Comparison of ENCODE assay signal across 21 cellular contexts in genomic region chr12:54193437-54193836, GRCh38. TPM values are rescaled to one million over a fixed set of nuclear protein-coding genes. Genes with fewer than 3 reads are reported as not detected.
DNase-seq lines count a peak whose midpoint lies in the region; ATAC-seq, FAIRE-seq and TF ChIP-seq lines count a peak whose summit lies in the region.
"Had no signal": no experiment of that assay in that cellular context is flagged by ENCODE, and none has a peak within 500 bp of the region (broad histone marks: within the 10 kb centered on the region; RNA-seq: fewer than 3 reads in every experiment).

No MANE protein-coding gene starts in this region.

- H4K8ac ChIP-seq in H1 (ENCODE audit: extremely low read depth, insufficient read depth, low read length) (no peak overlapping the region), H9 (replicated peaks; ENCODE audit: insufficient read length, low read depth, low read length) (no peak overlapping the region)

- H3K9me3 Mint-ChIP-seq in activated naive CD4-positive, alpha-beta T cell treated with anti-CD3 and anti-CD28 coated beads, Interleukin-2, amount 50 U/mL, for 24 hours: no peaks in the 10 kb centered on the region
- H3K9me3 Mint-ChIP-seq in activated naive CD4-positive, alpha-beta T cell treated with anti-CD3 and anti-CD28 coated beads for 36 hours: no peaks in the 10 kb centered on the region
- no peaks in the 10 kb centered on the region for H3K9me3 Mint-ChIP-seq in nephron
- H3K9me3 Mint-ChIP-seq in H9: no peaks in the 10 kb centered on the region
- H3K9me3 Mint-ChIP-seq: CD4-positive, alpha-beta T cell; CD8-positive, alpha-beta memory T cell; HFFc6 had no signal

- H3K4me1 ChIP-seq in SK-N-SH (ENCODE audit: control insufficient read depth in 1 of 2, insufficient read depth in 2 of 2, low read depth in 1 of 2, low read length in 1 of 2) (peaks cover 20 to 48% of the 10 kb centered on the region in 2 experiments; a peak in 3 of 4 replicates), H1 (replicated peaks in 1 of 4; ENCODE audit: control insufficient read depth in 3 of 4, insufficient read depth in 4 of 4, low read length in 3 of 4) (peaks cover 0 to 5% (median 0%) of the 10 kb centered on the region in 4 experiments; a peak in 3 of 7 replicates), mucosa of descending colon (ENCODE audit: low read depth) (peaks cover 5% of the 10 kb centered on the region), H9 (ENCODE audit: insufficient read depth, low read length) (0 out of 2 replicates have a peak, but pooled peaks cover 2% of the 10 kb centered on the region)

- WGBS in SK-N-SH (ENCODE audit: low lambda C conversion rate): 41% methylated on average over 7 of the region's 7 CpGs
- 71% methylated on average over 7 of the region's 7 CpGs; no CpG with 5 or more reads in 1 of the 2 experiments for WGBS in H1 (ENCODE audit: extremely low coverage in 1 of 2, insufficient coverage in 1 of 2, insufficient read length in 1 of 2, insufficient replicate concordance in 2 of 2, low coverage in 1 of 2, low lambda C conversion rate in 2 of 2, missing lambda C conversion rate in 1 of 2), 2 experiments
- WGBS in H9 (ENCODE audit: extremely low coverage, insufficient read length, low lambda C conversion rate): no CpG with 5 or more reads among the region's 7 CpGs

- CTCF ChIA-PET in activated naive CD4-positive, alpha-beta T cell treated with anti-CD3 and anti-CD28 coated beads for 36 hours (lab: Charles Lee): interaction anchor here (0.6 to 7.7 kb wide), 8 partner anchors 8 to 585 kb away, joined by 3 to 113 read pairs (median 41); partner anchors contain the start of genes HOXC10, HOXC5, HOXC6 and HOXC8
- CTCF ChIA-PET in SK-N-SH (lab: Yijun Ruan, JAX): interaction anchor here (0.6 to 19.6 kb wide), 12 partner anchors 8 to 207 kb away, joined by 3 to 568 read pairs (median 34); partner anchors contain the start of genes HOXC10, HOXC5, HOXC6 and HOXC8
- CTCF ChIA-PET in H1 (lab: Charles Lee; ENCODE audit: partially characterized antibody): interaction anchor here (0.7 to 20.1 kb wide), 14 partner anchors 8 to 228 kb away, joined by 3 to 339 read pairs (median 7); partner anchors contain the start of genes HOXC5, HOXC6 and HOXC8

- H2BK20ac ChIP-seq in H1 (ENCODE audit: low read length) (0 out of 2 replicates have a peak overlapping the region, but pooled peaks have one; percentile 13), H9 (ENCODE audit: low read depth, low read length, poor library complexity, severe bottlenecking) (no peak overlapping the region)

- DNase-seq in activated naive CD4-positive, alpha-beta T cell treated with anti-CD3 and anti-CD28 coated beads for 36 hours: no peak
- DNase-seq in SK-N-SH: peak; percentile 47
- no peak for DNase-seq in H1 (ENCODE audit: low read depth in 1 of 2, low spot score in 2 of 2)
- no peak for DNase-seq in mucosa of descending colon
- no peak for DNase-seq in NCI-H2081 treated with DMSO at 0.1 percent for 48 hours (lab: John Stamatoyannopoulos, UW)
- DNase-seq in H9: no peak
- DNase-seq: CD4-positive, alpha-beta T cell; CD8-positive, alpha-beta memory T cell; DMS53; DMS79 treated with DMSO at 0.1 percent for 48 hours; GF-D8; GM23248; HFFc6 had no signal

- H3K56ac ChIP-seq in H1 (replicated peaks; ENCODE audit: insufficient read length, low read depth, low read length) (no peak overlapping the region), H9 (ENCODE audit: insufficient read length, low read depth, low read length) (no peak overlapping the region)

- H3K27me3 Mint-ChIP-seq in activated naive CD4-positive, alpha-beta T cell treated with anti-CD3 and anti-CD28 coated beads, Interleukin-2, amount 50 U/mL, for 24 hours: peaks cover 39% of the 10 kb centered on the region
- H3K27me3 Mint-ChIP-seq in activated naive CD4-positive, alpha-beta T cell treated with anti-CD3 and anti-CD28 coated beads for 36 hours (ENCODE audit: low read depth): peaks cover 47% of the 10 kb centered on the region
- H3K27me3 Mint-ChIP-seq in nephron (ENCODE audit: low read depth) (no peaks in the 10 kb centered on the region), H9 (ENCODE audit: low read depth) (peaks cover 91% of the 10 kb centered on the region)

- H3T11ph ChIP-seq in H9 (ENCODE audit: low read length): no peak overlapping the region

- H4K20me1 ChIP-seq in SK-N-SH (ENCODE audit: insufficient read depth) (no peaks in the 10 kb centered on the region), H1 (replicated peaks in 1 of 2; ENCODE audit: control insufficient read depth in 1 of 2, insufficient read depth in 2 of 2, low read length in 2 of 2) (peaks cover 0 to 2% of the 10 kb centered on the region in 2 experiments), H9 (ENCODE audit: control insufficient read depth, insufficient read depth, insufficient read length) (no peaks in the 10 kb centered on the region)

- peaks cover 3% of the 10 kb centered on the region; the same call in 1 of the 2 replicates for H3K79me2 ChIP-seq in SK-N-SH (ENCODE audit: insufficient read depth)
- H3K79me2 ChIP-seq in H1 (ENCODE audit: control insufficient read depth in 1 of 2, insufficient read depth in 2 of 2, low read length in 2 of 2): no peaks in the 10 kb centered on the region
- no peaks in the 10 kb centered on the region for H3K79me2 ChIP-seq in H9 (ENCODE audit: insufficient read depth, low read length)

- H3K4me2 ChIP-seq in SK-N-SH (no peak overlapping the region), H1 (ENCODE audit: insufficient read depth in 1 of 2, low read depth in 2 of 2, low read length in 2 of 2) (no peak overlapping the region), H9 (ENCODE audit: insufficient read depth, insufficient read length, low read length) (no peak overlapping the region)
- H3K4me2 ChIP-seq: BLaER1 treated with 17β-estradiol and CSF1 and Interleukin-3, amounts not matched to agents 10 nM and 100 nM had no signal

- no peak overlapping the region for H2BK120ac ChIP-seq in H1 (replicated peaks; ENCODE audit: low read depth, low read length)
- no peak overlapping the region for H2BK120ac ChIP-seq in H9 (ENCODE audit: low read depth, low read length, poor library complexity, severe bottlenecking)

- TF ChIP-seq CTCF in SK-N-SH (IDR thresholded peaks at IDR 0.05) (no peak), H1 (IDR thresholded peaks at IDR 0.05; ENCODE audit: control extremely low read depth in 1 of 3, insufficient read depth in 1 of 3, low read depth in 1 of 3, low read length in 3 of 3) (no peak), nephron (IDR thresholded peaks at IDR 0.05; ENCODE audit: unreplicated experiment in 3 of 3) (no peak), mucosa of descending colon (IDR thresholded peaks at IDR 0.05) (no peak), H9 (conservative IDR thresholded peaks at IDR 0.05) (no peak)

- H3K23ac ChIP-seq in H1 (ENCODE audit: insufficient read length) (no peak overlapping the region), H9 (ENCODE audit: insufficient read length, low read depth, low read length) (no peak overlapping the region)

- H3K4me1 Mint-ChIP-seq in activated naive CD4-positive, alpha-beta T cell treated with anti-CD3 and anti-CD28 coated beads, Interleukin-2, amount 50 U/mL, for 24 hours: peaks cover 12% of the 10 kb centered on the region
- peaks cover 6% of the 10 kb centered on the region for H3K4me1 Mint-ChIP-seq in activated naive CD4-positive, alpha-beta T cell treated with anti-CD3 and anti-CD28 coated beads for 36 hours (ENCODE audit: low read depth)
- peaks cover 72% of the 10 kb centered on the region for H3K4me1 Mint-ChIP-seq in nephron
- H3K4me1 Mint-ChIP-seq in H9: peaks cover 8 to 22% of the 10 kb centered on the region in 2 experiments

- H4K5ac ChIP-seq in H1 (ENCODE audit: insufficient read length, low read depth, low read length): no peak overlapping the region
- H4K5ac ChIP-seq in H9 (ENCODE audit: insufficient read length, low read depth, low read length): no peak overlapping the region

- H2BK12ac ChIP-seq in H1 (ENCODE audit: low read depth, low read length): 0 out of 2 replicates have a peak overlapping the region, but pooled peaks have one; percentile 23
- no peak overlapping the region for H2BK12ac ChIP-seq in H9 (ENCODE audit: insufficient read length, low read depth, low read length)

- H3K18ac ChIP-seq in H1 (ENCODE audit: extremely low read depth, low read length) (no peak overlapping the region), H9 (ENCODE audit: insufficient read length, low read depth, low read length) (no peak overlapping the region)

- no peak overlapping the region for H3K4me3 Mint-ChIP-seq in activated naive CD4-positive, alpha-beta T cell treated with anti-CD3 and anti-CD28 coated beads, Interleukin-2, amount 50 U/mL, for 24 hours
- H3K4me3 Mint-ChIP-seq in activated naive CD4-positive, alpha-beta T cell treated with anti-CD3 and anti-CD28 coated beads for 36 hours: no peak overlapping the region
- H3K4me3 Mint-ChIP-seq in nephron: no peak overlapping the region
- no peak overlapping the region for H3K4me3 Mint-ChIP-seq in H9
- H3K4me3 Mint-ChIP-seq: B cell; CD4-positive, alpha-beta T cell; CD8-positive, alpha-beta memory T cell; HFFc6 had no signal

- H2BK15ac ChIP-seq in H1 (ENCODE audit: low read length): no peak overlapping the region
- no peak overlapping the region for H2BK15ac ChIP-seq in H9 (ENCODE audit: low read depth, low read length)

- H2BK5ac ChIP-seq in H1 (ENCODE audit: low read depth, low read length) (no peak overlapping the region), H9 (ENCODE audit: insufficient read length, low read length) (no peak overlapping the region)

- H3K9me2 ChIP-seq in SK-N-SH: no peaks in the 10 kb centered on the region

- POLR2A ChIA-PET in SK-N-SH (lab: Yijun Ruan, JAX): interaction anchor here (0.9 kb wide), 1 partner anchor 160 kb away, joined by 3 read pairs; the partner anchor contains the start of gene HOXC5
- POLR2A ChIA-PET in H1 (lab: Charles Lee; ENCODE audit: partially characterized antibody): no interaction called here

- no peak for TF ChIP-seq POLR2A in H1 (IDR thresholded peaks at IDR 0.05; ENCODE audit: control extremely low read depth in 1 of 2, low read depth in 2 of 2, low read length in 2 of 2)

- H2AFZ ChIP-seq in SK-N-SH (ENCODE audit: low read depth): no peak overlapping the region
- H2AFZ ChIP-seq in H1 (ENCODE audit: low read length): no peak overlapping the region
- H2AFZ ChIP-seq in H9 (ENCODE audit: low read length): no peak overlapping the region
- H2AFZ ChIP-seq: GM23248 had no signal

- peak overlapping the region; percentile 13 for H3K27ac Mint-ChIP-seq in activated naive CD4-positive, alpha-beta T cell treated with anti-CD3 and anti-CD28 coated beads, Interleukin-2, amount 50 U/mL, for 24 hours
- no peak overlapping the region for H3K27ac Mint-ChIP-seq in activated naive CD4-positive, alpha-beta T cell treated with anti-CD3 and anti-CD28 coated beads for 36 hours
- H3K27ac Mint-ChIP-seq in nephron (peak overlapping the region in 2 of 3 experiments; percentile 61 to 81), H9 (no peak overlapping the region)
- H3K27ac Mint-ChIP-seq: B cell; CD4-positive, alpha-beta T cell; HFFc6 had no signal

- H3K36me3 ChIP-seq in SK-N-SH (replicated peaks in 1 of 2; ENCODE audit: control insufficient read depth in 1 of 2, insufficient read depth in 2 of 2, low read length in 1 of 2): no peaks in the 10 kb centered on the region
- no peaks in the 10 kb centered on the region for H3K36me3 ChIP-seq in H1 (ENCODE audit: control insufficient read depth in 2 of 4, insufficient read depth in 4 of 4, low read length in 3 of 4)
- H3K36me3 ChIP-seq in mucosa of descending colon (ENCODE audit: low read depth): no peaks in the 10 kb centered on the region
- H3K36me3 ChIP-seq: BLaER1 treated with 17β-estradiol and CSF1 and Interleukin-3, amounts not matched to agents 10 nM and 100 nM; HAP-1 had no signal

- TF ChIP-seq EP300 in SK-N-SH (IDR thresholded peaks at IDR 0.05; ENCODE audit: borderline replicate concordance in 1 of 2, low read depth in 1 of 2, low read length in 1 of 2) (peak in 1 of 2 experiments; percentile 58; a peak in 1 of 4 replicates), H1 (IDR thresholded peaks at IDR 0.05; ENCODE audit: borderline replicate concordance in 1 of 2, low read depth in 2 of 2, low read length in 2 of 2) (no peak)

- H3K9ac ChIP-seq in SK-N-SH (no peak overlapping the region), H1 (replicated peaks in 1 of 4; ENCODE audit: extremely low read depth in 1 of 4, low read depth in 3 of 4, low read length in 3 of 4) (no peak overlapping the region), H9 (ENCODE audit: extremely low read depth, insufficient read length, low read length) (no peak overlapping the region)
- H3K9ac ChIP-seq: BLaER1 treated with 17β-estradiol and CSF1 and Interleukin-3, amounts not matched to agents 10 nM and 100 nM; GM23248 had no signal

- intact Hi-C loops in activated naive CD4-positive, alpha-beta T cell treated with anti-CD3 and anti-CD28 coated beads for 36 hours (cut with micrococcal nuclease): no loop called here
- intact Hi-C loops in mucosa of descending colon (cut with DNase I, micrococcal nuclease): loop anchor here in 1 of 2 donors (5.0 kb wide), 2 partner anchors 166 to 186 kb away; partner anchors contain the start of genes HOXC6 and HOXC8

- H4K91ac ChIP-seq in H1 (replicated peaks; ENCODE audit: insufficient read length, low read length): no peak overlapping the region
- H4K91ac ChIP-seq in H9 (ENCODE audit: insufficient read length, low read depth, low read length): no peak overlapping the region

- H3K23me2 ChIP-seq in H1 (ENCODE audit: low read depth, low read length) (no peaks in the 10 kb centered on the region), H9 (ENCODE audit: insufficient read length, low read depth, low read length, poor library complexity, severe bottlenecking) (no peaks in the 10 kb centered on the region)

- H3K36me3 Mint-ChIP-seq in activated naive CD4-positive, alpha-beta T cell treated with anti-CD3 and anti-CD28 coated beads, Interleukin-2, amount 50 U/mL, for 24 hours: no peaks in the 10 kb centered on the region
- no peaks in the 10 kb centered on the region for H3K36me3 Mint-ChIP-seq in activated naive CD4-positive, alpha-beta T cell treated with anti-CD3 and anti-CD28 coated beads for 36 hours (ENCODE audit: low read depth)
- H3K36me3 Mint-ChIP-seq in nephron (ENCODE audit: low read depth) (no peaks in the 10 kb centered on the region), H9 (ENCODE audit: insufficient read depth in 1 of 3, low read depth in 3 of 3) (no peaks in the 10 kb centered on the region)

- TF ChIP-seq RAD21 in SK-N-SH (IDR thresholded peaks at IDR 0.05; ENCODE audit: low read length) (no peak), H1 (IDR thresholded peaks at IDR 0.05 in 1 of 2, conservative IDR thresholded peaks at IDR 0.05 in 1 of 2; ENCODE audit: low read depth in 2 of 2, low read length in 2 of 2) (no peak)

- H3K4ac ChIP-seq in H1 (replicated peaks; ENCODE audit: insufficient read length, low read depth, low read length) (no peak overlapping the region), H9 (ENCODE audit: low read depth, low read length) (no peak overlapping the region)

- no peak overlapping the region for H2AK5ac ChIP-seq in H1 (ENCODE audit: low read depth, low read length)
- no peak overlapping the region for H2AK5ac ChIP-seq in H9 (ENCODE audit: insufficient read length, low read length)

- H3K27ac ChIP-seq in SK-N-SH (ENCODE audit: low read depth in 2 of 2, low read length in 1 of 2) (peak overlapping the region in 1 of 2 experiments; percentile 36; a peak in 1 of 4 replicates), H1 (ENCODE audit: low read depth, low read length) (no peak overlapping the region), H9 (ENCODE audit: insufficient read length, low read depth, low read length) (no peak overlapping the region)
- H3K27ac ChIP-seq: 22Rv1; BLaER1 treated with 17β-estradiol and CSF1 and Interleukin-3, amounts not matched to agents 10 nM and 100 nM; GM23248 had no signal

- H3K14ac ChIP-seq in H1 (ENCODE audit: insufficient read length) (no peak overlapping the region), H9 (ENCODE audit: insufficient read depth, low read length) (no peak overlapping the region)

- no peaks in the 10 kb centered on the region for H3K27me3 ChIP-seq in SK-N-SH (ENCODE audit: insufficient read depth)
- peaks cover 6 to 56% (median 32%) of the 10 kb centered on the region in 4 experiments for H3K27me3 ChIP-seq in H1 (replicated peaks in 1 of 4; ENCODE audit: control insufficient read depth in 3 of 4, extremely low read depth in 1 of 4, insufficient read depth in 3 of 4, low read length in 3 of 4)
- H3K27me3 ChIP-seq in H9 (ENCODE audit: insufficient read depth, low read length): peaks cover 14% of the 10 kb centered on the region; the same call in 1 of the 2 replicates

- H3K79me1 ChIP-seq in H1 (ENCODE audit: low read depth, low read length) (no peaks in the 10 kb centered on the region), H9 (ENCODE audit: insufficient read depth, low read depth, low read length, poor library complexity, severe bottlenecking) (no peaks in the 10 kb centered on the region)

- no peak for FAIRE-seq in H1 (lab: Jason Lieb, UNC)
- FAIRE-seq: A204.1, GM12892 had no signal

- H3F3A ChIP-seq in SK-N-SH (replicated peaks; ENCODE audit: insufficient read depth): peaks cover 6% of the 10 kb centered on the region

- no peak overlapping the region for H3K4me3 ChIP-seq in SK-N-SH (ENCODE audit: low read depth in 2 of 2, low read length in 1 of 2)
- H3K4me3 ChIP-seq in H1 (ENCODE audit: extremely low read depth in 1 of 4, insufficient read depth in 2 of 4, low read depth in 3 of 4, low read length in 4 of 4): no peak overlapping the region
- H3K4me3 ChIP-seq in mucosa of descending colon: no peak overlapping the region
- H3K4me3 ChIP-seq: BLaER1 treated with 17β-estradiol and CSF1 and Interleukin-3, amounts not matched to agents 10 nM and 100 nM; GM23248; HAP-1 had no signal

- ATAC-seq in mucosa of descending colon: no peak

- H3K9me3 ChIP-seq in SK-N-SH: no peaks in the 10 kb centered on the region
- no peaks in the 10 kb centered on the region for H3K9me3 ChIP-seq in H1 (ENCODE audit: insufficient read depth in 2 of 2, low read depth in 1 of 2, low read length in 1 of 2)
- no peaks in the 10 kb centered on the region for H3K9me3 ChIP-seq in mucosa of descending colon
- no peaks in the 10 kb centered on the region for H3K9me3 ChIP-seq in H9 (ENCODE audit: control insufficient read depth, low read depth, low read length)
- H3K9me3 ChIP-seq: BLaER1 treated with 17β-estradiol and CSF1 and Interleukin-3, amounts not matched to agents 10 nM and 100 nM; HAP-1 had no signal

RNA-seq across cellular contexts. Expression of gene SMUG1, which starts 4.7 kb away (rescaled TPM):
- 10 to 100 TPM; 18.2 to 19.7 TPM for total RNA-seq in activated naive CD4-positive, alpha-beta T cell treated with anti-CD3 and anti-CD28 coated beads for 36 hours
- polyA plus RNA-seq in SK-N-SH (2012; rRNA removed) (61.3 and 78.4 TPM in 2 replicates), H1 (2011; rRNA removed) (35.0 and 35.7 TPM in 2 replicates)
- 42.3 and 50.3 TPM in 2 replicates for polyA plus RNA-seq in SK-N-SH (2012; cell fraction: cytosol; rRNA removed)
- 113 and 138 TPM in 2 replicates for polyA plus RNA-seq in SK-N-SH (2012; cell fraction: nucleus; rRNA removed)
- 15.8 and 18.6 TPM in 2 replicates for total RNA-seq in H1 (2021; fragmentation: NEBNext Ultra II Directional; extraction: Animal tissue kit (Norgen Biotek cat#: 25700))
- polyA plus RNA-seq in H1 (2011; cell fraction: cytosol; rRNA removed): 31.1 TPM
- polyA plus RNA-seq in H1 (2011; cell fraction: nucleus; rRNA removed): 35.6 TPM
- 21.2 to 26.6 TPM (median 23.8 TPM) in 4 replicates for polyA plus RNA-seq in H1 (2012, experiment 1 of 2)
- 26.7 TPM for polyA plus RNA-seq in H1 (2012, experiment 2 of 2)
- polyA plus RNA-seq in H1 (2013, experiment 1 of 2): 16.0 TPM
- polyA plus RNA-seq in H1 (2013, experiment 2 of 2): 14.1 TPM
- polyA minus RNA-seq in H1 (2011; rRNA and poly(A)+ RNA removed): 19.1 and 19.4 TPM in 2 replicates
- polyA minus RNA-seq in H1 (2011; cell fraction: cytosol; rRNA and poly(A)+ RNA removed): 10.4 TPM
- 22.1 TPM for polyA minus RNA-seq in H1 (2011; cell fraction: nucleus; rRNA and poly(A)+ RNA removed)
- total RNA-seq in mucosa of descending colon (10 to 100 TPM; 26.2 to 39.4 (median 28.9) TPM), H9 (2021) (21.7 and 23.0 TPM in 2 replicates)

Comparison
In these comparisons a context has a peak if more than half of its experiments do, and no peak if none do; other contexts are left out.
1. H3K27ac Mint-ChIP-seq: peak in activated naive CD4-positive, alpha-beta T cell treated with anti-CD3 and anti-CD28 coated beads, Interleukin-2, amount 50 U/mL, for 24 hours (single experiment) and nephron (2 of 3); none in activated naive CD4-positive, alpha-beta T cell treated with anti-CD3 and anti-CD28 coated beads for 36 hours (single experiment) and H9 (0 of 3).